2 cellular contexts compared by ENCODE assay signal in the genomic region with DNA sequence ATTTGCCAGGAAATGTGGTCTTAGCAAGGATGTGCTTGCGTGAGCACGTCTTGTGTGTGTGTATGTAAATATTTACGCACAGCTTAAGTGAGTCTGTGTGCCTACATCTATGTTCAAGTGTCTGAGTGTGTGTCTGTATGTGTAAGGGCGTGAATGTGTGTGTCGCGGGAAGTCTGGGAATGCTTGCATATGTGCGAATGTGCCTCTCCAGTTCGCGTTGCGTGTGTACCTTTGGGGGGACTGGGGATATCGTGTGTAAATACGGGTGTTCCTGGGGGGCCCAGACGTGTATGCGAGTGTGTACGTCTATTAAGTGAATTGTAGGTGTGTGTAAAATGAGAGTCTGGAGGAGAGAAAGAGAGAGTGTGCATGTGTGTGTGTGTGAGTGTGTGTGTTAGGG.
TF ChIP-seq lines count a peak whose summit lies in the region.

No MANE protein-coding gene starts in this region.

TF ChIP-seq in HEK293, 187 proteins besides CTCF, POLR2A, EP300 and RAD21 (continued from another document):
- TF ChIP-seq, protein P1, sequence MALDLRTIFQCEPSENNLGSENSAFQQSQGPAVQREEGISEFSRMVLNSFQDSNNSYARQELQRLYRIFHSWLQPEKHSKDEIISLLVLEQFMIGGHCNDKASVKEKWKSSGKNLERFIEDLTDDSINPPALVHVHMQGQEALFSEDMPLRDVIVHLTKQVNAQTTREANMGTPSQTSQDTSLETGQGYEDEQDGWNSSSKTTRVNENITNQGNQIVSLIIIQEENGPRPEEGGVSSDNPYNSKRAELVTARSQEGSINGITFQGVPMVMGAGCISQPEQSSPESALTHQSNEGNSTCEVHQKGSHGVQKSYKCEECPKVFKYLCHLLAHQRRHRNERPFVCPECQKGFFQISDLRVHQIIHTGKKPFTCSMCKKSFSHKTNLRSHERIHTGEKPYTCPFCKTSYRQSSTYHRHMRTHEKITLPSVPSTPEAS (tag by site-specific recombination; IDR thresholded peaks at IDR 0.05): peak; percentile 43; the same call in 1 of the 2 replicates

TF ChIP-seq in GM12878, 131 proteins besides CTCF, POLR2A, EP300 and RAD21 (continued from another document):
- TF ChIP-seq, protein P2, sequence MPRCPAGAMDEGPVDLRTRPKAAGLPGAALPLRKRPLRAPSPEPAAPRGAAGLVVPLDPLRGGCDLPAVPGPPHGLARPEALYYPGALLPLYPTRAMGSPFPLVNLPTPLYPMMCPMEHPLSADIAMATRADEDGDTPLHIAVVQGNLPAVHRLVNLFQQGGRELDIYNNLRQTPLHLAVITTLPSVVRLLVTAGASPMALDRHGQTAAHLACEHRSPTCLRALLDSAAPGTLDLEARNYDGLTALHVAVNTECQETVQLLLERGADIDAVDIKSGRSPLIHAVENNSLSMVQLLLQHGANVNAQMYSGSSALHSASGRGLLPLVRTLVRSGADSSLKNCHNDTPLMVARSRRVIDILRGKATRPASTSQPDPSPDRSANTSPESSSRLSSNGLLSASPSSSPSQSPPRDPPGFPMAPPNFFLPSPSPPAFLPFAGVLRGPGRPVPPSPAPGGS (IDR thresholded peaks at IDR 0.05; ENCODE audit: borderline replicate concordance, insufficient read depth, low read depth, low read length, poor library complexity, severe bottlenecking): peak; percentile 79
TF ChIP-seq in GM12878: peak in this region for 1.
